In genomic region chr21:42392731-42393442, GRCh38 we compare ENCODE assay signal across 12 cellular contexts. TPM values are rescaled to one million over a fixed set of nuclear protein-coding genes. Genes with fewer than 3 reads are reported as not detected.
A peak's percentile ranks its signal among the peaks of the same experiment; 100 is the strongest.
DNase-seq lines count a peak whose midpoint lies in the region; ATAC-seq, FAIRE-seq and TF ChIP-seq lines count a peak whose summit lies in the region.
"Had no signal": no experiment of that assay in that cellular context is flagged by ENCODE, and none has a peak within 500 bp of the region (broad histone marks: within the 10 kb centered on the region; RNA-seq: fewer than 3 reads in every experiment).

No MANE protein-coding gene starts in this region.

- WGBS in endodermal cell (ENCODE audit: insufficient coverage in 1 of 2, insufficient read length in 1 of 2), 2 experiments = 89 to 96% methylated on average over 7 to 17 of the region's 17 CpGs

- H3K4me3 Mint-ChIP-seq in endodermal cell = no peak overlapping the region
- H3K4me3 Mint-ChIP-seq: natural killer cell had no signal

- no peaks in the 10 kb centered on the region for H3K36me3 Mint-ChIP-seq in endodermal cell (ENCODE audit: low read depth)
- H3K36me3 Mint-ChIP-seq: natural killer cell had no signal

- H3K27ac Mint-ChIP-seq in endodermal cell = no peak overlapping the region
- H3K27ac Mint-ChIP-seq: natural killer cell had no signal

- H3K9me3 ChIP-seq in endodermal cell (ENCODE audit: control insufficient read depth, low read length) = no peaks in the 10 kb centered on the region

- peak; percentile 79 for ATAC-seq in HG03460 (IDR thresholded peaks at IDR 0.05; ENCODE audit: unreplicated experiment)
- ATAC-seq: foreskin keratinocyte, Panc1 had no signal

- TF ChIP-seq CTCF in GM20000 (IDR thresholded peaks at IDR 0.05; ENCODE audit: extremely low read depth, missing control alignments) = no peak
- TF ChIP-seq CTCF in endodermal cell (conservative IDR thresholded peaks at IDR 0.05) = no peak

- H3K36me3 ChIP-seq in endodermal cell (ENCODE audit: control insufficient read depth, insufficient read depth, low read length) = no peaks in the 10 kb centered on the region

- no peak overlapping the region for H3K27ac ChIP-seq in endodermal cell (ENCODE audit: low read depth, low read length)
- H3K27ac ChIP-seq: foreskin keratinocyte had no signal

- no peaks in the 10 kb centered on the region for H3K27me3 Mint-ChIP-seq in endodermal cell (ENCODE audit: insufficient read depth)

- no peaks in the 10 kb centered on the region for H3K27me3 ChIP-seq in endodermal cell (ENCODE audit: control insufficient read depth, insufficient read depth, low read length, poor library complexity, severe bottlenecking)

- FAIRE-seq in GM12891 (lab: Jason Lieb, UNC) = peak; percentile 82
- FAIRE-seq: G401.6 had no signal

- no peak for TF ChIP-seq POLR2A in GM12891 (IDR thresholded peaks at IDR 0.05; ENCODE audit: low read depth, low read length)

- DNase-seq in GM12891 (ENCODE audit: insufficient read length, low spot score) (no peak), GM20000 (ENCODE audit: low spot score) (peak; percentile 77), germinal center (ENCODE audit: low spot score) (peak; percentile 34), endodermal cell (no peak), mesenteric fat pad (ENCODE audit: low spot score) (no peak), cortex of kidney (lab: John Stamatoyannopoulos, UW) (no peak), NCI-H1048 (lab: John Stamatoyannopoulos, UW) (no peak)
- DNase-seq: foreskin keratinocyte, natural killer cell had no signal

- H3K4me1 ChIP-seq in endodermal cell (ENCODE audit: control insufficient read depth, insufficient read depth, low read length) = no peaks in the 10 kb centered on the region
- H3K4me1 ChIP-seq: foreskin keratinocyte had no signal

- H3K4me3 ChIP-seq in endodermal cell (ENCODE audit: low read length) = no peak overlapping the region

- H3K9ac ChIP-seq in endodermal cell (ENCODE audit: extremely low read depth, low read length, poor library complexity, severe bottlenecking) = no peak overlapping the region

- peaks cover 9% of the 10 kb centered on the region for H3K4me1 Mint-ChIP-seq in endodermal cell

- H3K9me3 Mint-ChIP-seq in endodermal cell = no peaks in the 10 kb centered on the region
- H3K9me3 Mint-ChIP-seq: natural killer cell had no signal

TF ChIP-seq in GM12891, 5 proteins besides CTCF, POLR2A, EP300 and RAD21:
- TF ChIP-seq TAF1 (IDR thresholded peaks at IDR 0.05; ENCODE audit: low read depth, low read length) = 0 out of 2 replicates have a peak, but pooled peaks have one; percentile 24
- TF ChIP-seq POU2F2 (IDR thresholded peaks at IDR 0.05; ENCODE audit: low read depth, low read length) = peak; percentile 78; the same call in 1 of the 2 replicates
- TF ChIP-seq SPI1 (IDR thresholded peaks at IDR 0.05; ENCODE audit: low read depth, low read length) = peak; percentile 35
- peak; percentile 22; the same call in 1 of the 2 replicates for TF ChIP-seq POLR2AphosphoS5 (IDR thresholded peaks at IDR 0.05; ENCODE audit: low read depth, low read length)
- peak; percentile 76 for TF ChIP-seq PAX5 (IDR thresholded peaks at IDR 0.05; ENCODE audit: insufficient read depth, low read length, severe bottlenecking)

RNA-seq across cellular contexts. Expression of gene TMPRSS3, which starts 3.0 kb away (rescaled TPM):
- 129 TPM for polyA plus RNA-seq in GM12891 (2012; ENCODE audit: low read depth, missing spikeins)
- not detected for total RNA-seq in endodermal cell
- not detected for polyA plus RNA-seq in endodermal cell (2013, experiment 1 of 2)
- polyA plus RNA-seq in endodermal cell (2013, experiment 2 of 2) = not detected
- not detected for total RNA-seq in mesenteric fat pad
- total RNA-seq: foreskin keratinocyte had no signal
- polyA plus RNA-seq: foreskin keratinocyte had no signal

RNA-seq across cellular contexts. Expression of gene UBASH3A, which starts 10.8 kb away (rescaled TPM):
- polyA plus RNA-seq in GM12891 (2012; ENCODE audit: low read depth, missing spikeins) = 1.1 TPM
- total RNA-seq in endodermal cell = not detected
- polyA plus RNA-seq in endodermal cell (2013, experiment 1 of 2) = not detected
- not detected for polyA plus RNA-seq in endodermal cell (2013, experiment 2 of 2)
- total RNA-seq in mesenteric fat pad = 0.32 TPM
- total RNA-seq: foreskin keratinocyte had no signal
- polyA plus RNA-seq: foreskin keratinocyte had no signal

RNA-seq across cellular contexts. Expression of gene TFF1, which starts 26.6 kb away (rescaled TPM):
- polyA plus RNA-seq in GM12891 (2012; ENCODE audit: low read depth, missing spikeins) = 0.63 TPM
- total RNA-seq in endodermal cell = 1 to 10 TPM; 1.6 to 3.7 TPM
- polyA plus RNA-seq in endodermal cell (2013, experiment 1 of 2) = 1.5 TPM
- polyA plus RNA-seq in endodermal cell (2013, experiment 2 of 2) = 3.2 TPM
- not detected for total RNA-seq in mesenteric fat pad
- total RNA-seq: foreskin keratinocyte, natural killer cell had no signal
- polyA plus RNA-seq: foreskin keratinocyte had no signal

RNA-seq across cellular contexts. Expression of gene TFF2, which starts 42.1 kb away (rescaled TPM):
- not detected for polyA plus RNA-seq in GM12891 (2012; ENCODE audit: low read depth, missing spikeins)
- total RNA-seq in endodermal cell (not detected), mesenteric fat pad (not detected)
- not detected for polyA plus RNA-seq in endodermal cell (2013, experiment 1 of 2)
- polyA plus RNA-seq in endodermal cell (2013, experiment 2 of 2) = not detected
- total RNA-seq: foreskin keratinocyte, natural killer cell had no signal
- polyA plus RNA-seq: foreskin keratinocyte had no signal

Comparison
In these comparisons a context has a peak if more than half of its experiments do, and no peak if none do; other contexts are left out.
1. DNase-seq: peak in GM20000 (single experiment) and germinal center (single experiment); none in GM12891 (single experiment), endodermal cell (single experiment), mesenteric fat pad (single experiment), cortex of kidney (single experiment) and NCI-H1048 (single experiment).